In genomic region chr11:65917434-65918210, GRCh38 we compare ENCODE assay signal across 8 cellular contexts. TPM values are rescaled to one million over a fixed set of nuclear protein-coding genes. Genes with fewer than 3 reads are reported as not detected.
DNase-seq lines count a peak whose midpoint lies in the region; ATAC-seq and TF ChIP-seq lines count a peak whose summit lies in the region.

No MANE protein-coding gene starts in this region.

- intact Hi-C loops in activated T-helper 2 cell treated with anti-CD3 and anti-CD28 coated beads, Interferon-gamma antibody, Interleukin-2, Interleukin-4, amounts not matched to agents 10 μg/mL and 5 μg/mL and 100 μg/mL, durations not matched to agents 14 hours and 24 hours and 36 hours (cut with micrococcal nuclease) = loop anchor here (2.0 kb wide), 1 partner anchor 43 kb away; the partner anchor contains the start of gene SART1

- peak overlapping the region; percentile 99 for H3K4me3 ChIP-seq in HFF-Myc (replicated peaks; ENCODE audit: low read depth, low read length)
- H3K4me3 ChIP-seq in iPS-20b (ENCODE audit: low read length) = peak overlapping the region; percentile 97

- H3K27me3 Mint-ChIP-seq in activated T-helper 2 cell treated with anti-CD3 and anti-CD28 coated beads, Interferon-gamma antibody, Interleukin-2, Interleukin-4, amounts not matched to agents 10 μg/mL and 5 μg/mL and 100 μg/mL, durations not matched to agents 14 hours and 24 hours and 36 hours (ENCODE audit: low read depth) = no peaks in the 10 kb centered on the region
- no peaks in the 10 kb centered on the region for H3K27me3 Mint-ChIP-seq in stimulated activated naive CD8-positive, alpha-beta T cell treated with anti-CD3 and anti-CD28 coated beads, Interleukin-15, amount 100 ng/mL, for 72 hours

- H3K36me3 Mint-ChIP-seq in activated T-helper 2 cell treated with anti-CD3 and anti-CD28 coated beads, Interferon-gamma antibody, Interleukin-2, Interleukin-4, amounts not matched to agents 10 μg/mL and 5 μg/mL and 100 μg/mL, durations not matched to agents 14 hours and 24 hours and 36 hours (ENCODE audit: low read depth) = peaks cover 30% of the 10 kb centered on the region

- H3K4me3 Mint-ChIP-seq in activated T-helper 2 cell treated with anti-CD3 and anti-CD28 coated beads, Interferon-gamma antibody, Interleukin-2, Interleukin-4, amounts not matched to agents 10 μg/mL and 5 μg/mL and 100 μg/mL, durations not matched to agents 14 hours and 24 hours and 36 hours (ENCODE audit: low read depth) = peak overlapping the region; percentile 83
- peak overlapping the region; percentile 83 to 89 for H3K4me3 Mint-ChIP-seq in stimulated activated naive CD8-positive, alpha-beta T cell treated with anti-CD3 and anti-CD28 coated beads, Interleukin-15, amount 100 ng/mL, for 72 hours

- H3K9me3 ChIP-seq in iPS-20b (ENCODE audit: insufficient read depth, low read depth, low read length) = no peaks in the 10 kb centered on the region

- peak overlapping the region; percentile 94; the same call in 1 of the 2 replicates for H3K9ac ChIP-seq in iPS-20b (ENCODE audit: low read depth, low read length)

- H3K27me3 ChIP-seq in iPS-20b (ENCODE audit: insufficient read depth, low read length) = no peaks in the 10 kb centered on the region

- no peak for ATAC-seq in stimulated activated naive CD8-positive, alpha-beta T cell treated with anti-CD3 and anti-CD28 coated beads, Interleukin-15, amount 100 ng/mL, for 72 hours

- H3K9me3 Mint-ChIP-seq in activated T-helper 2 cell treated with anti-CD3 and anti-CD28 coated beads, Interferon-gamma antibody, Interleukin-2, Interleukin-4, amounts not matched to agents 10 μg/mL and 5 μg/mL and 100 μg/mL, durations not matched to agents 14 hours and 24 hours and 36 hours = no peaks in the 10 kb centered on the region
- no peaks in the 10 kb centered on the region for H3K9me3 Mint-ChIP-seq in stimulated activated naive CD8-positive, alpha-beta T cell treated with anti-CD3 and anti-CD28 coated beads, Interleukin-15, amount 100 ng/mL, for 72 hours

- peaks cover 6% of the 10 kb centered on the region; the same call in 1 of the 2 replicates for H3K4me1 ChIP-seq in iPS-20b (ENCODE audit: insufficient read depth, low read length)

- H3K27ac ChIP-seq in iPS-20b (ENCODE audit: low read length) = no peak overlapping the region

- TF ChIP-seq CTCF in HFF-Myc (IDR thresholded peaks at IDR 0.05; ENCODE audit: low read depth, low read length, missing control alignments) = no peak

- peaks cover 19% of the 10 kb centered on the region for H3K4me1 Mint-ChIP-seq in activated T-helper 2 cell treated with anti-CD3 and anti-CD28 coated beads, Interferon-gamma antibody, Interleukin-2, Interleukin-4, amounts not matched to agents 10 μg/mL and 5 μg/mL and 100 μg/mL, durations not matched to agents 14 hours and 24 hours and 36 hours (ENCODE audit: low read depth)
- H3K4me1 Mint-ChIP-seq in stimulated activated naive CD8-positive, alpha-beta T cell treated with anti-CD3 and anti-CD28 coated beads, Interleukin-15, amount 100 ng/mL, for 72 hours = peaks cover 57% of the 10 kb centered on the region

- H3K36me3 ChIP-seq in iPS-20b (ENCODE audit: insufficient read depth, low read depth, low read length) = peaks cover 8% of the 10 kb centered on the region

- H3K27ac Mint-ChIP-seq in activated T-helper 2 cell treated with anti-CD3 and anti-CD28 coated beads, Interferon-gamma antibody, Interleukin-2, Interleukin-4, amounts not matched to agents 10 μg/mL and 5 μg/mL and 100 μg/mL, durations not matched to agents 14 hours and 24 hours and 36 hours = peak overlapping the region; percentile 75
- H3K27ac Mint-ChIP-seq in stimulated activated naive CD8-positive, alpha-beta T cell treated with anti-CD3 and anti-CD28 coated beads, Interleukin-15, amount 100 ng/mL, for 72 hours = no peak overlapping the region

- no peak for DNase-seq in HFF-Myc (ENCODE audit: extremely low read depth, low read depth)
- no peak for DNase-seq in activated T-helper 2 cell treated with anti-CD3 and anti-CD28 coated beads, Interferon-gamma antibody, Interleukin-2, Interleukin-4, amounts not matched to agents 10 μg/mL and 5 μg/mL and 100 μg/mL, durations not matched to agents 14 hours and 24 hours and 36 hours (ENCODE audit: low spot score)
- no peak for DNase-seq in stimulated activated naive CD8-positive, alpha-beta T cell treated with anti-CD3 and anti-CD28 coated beads, Interleukin-15, amount 100 ng/mL, for 72 hours
- DNase-seq in ecto neural progenitor cell (ENCODE audit: low spot score) = no peak
- no peak for DNase-seq in hippocampal formation (lab: John Stamatoyannopoulos, UW)
- DNase-seq in cerebellum (ENCODE audit: low spot score) = no peak
- DNase-seq in NAMALWA (ENCODE audit: low spot score) = no peak

RNA-seq across cellular contexts. Expression of gene C11orf68, which starts 1.2 kb away (rescaled TPM):
- 23.7 and 23.8 TPM in 2 replicates for total RNA-seq in activated T-helper 2 cell treated with anti-CD3 and anti-CD28 coated beads, Interferon-gamma antibody, Interleukin-2, Interleukin-4, amounts not matched to agents 10 μg/mL and 5 μg/mL and 100 μg/mL, durations not matched to agents 14 hours and 24 hours and 36 hours
- total RNA-seq in cerebellum = 10.3 TPM

RNA-seq across cellular contexts. Expression of gene DRAP1, which starts 1.6 kb away (rescaled TPM):
- 116 and 118 TPM in 2 replicates for total RNA-seq in activated T-helper 2 cell treated with anti-CD3 and anti-CD28 coated beads, Interferon-gamma antibody, Interleukin-2, Interleukin-4, amounts not matched to agents 10 μg/mL and 5 μg/mL and 100 μg/mL, durations not matched to agents 14 hours and 24 hours and 36 hours
- 28.3 TPM for total RNA-seq in cerebellum

RNA-seq across cellular contexts. Expression of gene FOSL1, which starts 17.4 kb away (rescaled TPM):
- total RNA-seq in activated T-helper 2 cell treated with anti-CD3 and anti-CD28 coated beads, Interferon-gamma antibody, Interleukin-2, Interleukin-4, amounts not matched to agents 10 μg/mL and 5 μg/mL and 100 μg/mL, durations not matched to agents 14 hours and 24 hours and 36 hours = 24.0 and 25.9 TPM in 2 replicates
- not detected for total RNA-seq in cerebellum

RNA-seq across cellular contexts. Expression of gene CCDC85B, which starts 27.1 kb away (rescaled TPM):
- total RNA-seq in activated T-helper 2 cell treated with anti-CD3 and anti-CD28 coated beads, Interferon-gamma antibody, Interleukin-2, Interleukin-4, amounts not matched to agents 10 μg/mL and 5 μg/mL and 100 μg/mL, durations not matched to agents 14 hours and 24 hours and 36 hours = 53.2 and 55.2 TPM in 2 replicates
- 6.3 TPM for total RNA-seq in cerebellum

RNA-seq across cellular contexts. Expression of gene TSGA10IP, which starts 27.7 kb away (rescaled TPM):
- not detected in 2 replicates for total RNA-seq in activated T-helper 2 cell treated with anti-CD3 and anti-CD28 coated beads, Interferon-gamma antibody, Interleukin-2, Interleukin-4, amounts not matched to agents 10 μg/mL and 5 μg/mL and 100 μg/mL, durations not matched to agents 14 hours and 24 hours and 36 hours
- total RNA-seq in cerebellum = not detected

Comparison
In these comparisons a context has a peak if more than half of its experiments do, and no peak if none do; other contexts are left out.
1. RNA of gene FOSL1, which starts 17.4 kb away (total RNA-seq): 24.0 to 25.9 TPM in activated T-helper 2 cell treated with anti-CD3 and anti-CD28 coated beads, Interferon-gamma antibody, Interleukin-2, Interleukin-4, amounts not matched to agents 10 μg/mL and 5 μg/mL and 100 μg/mL, durations not matched to agents 14 hours and 24 hours and 36 hours; not detected in cerebellum (single experiment); every median in the first group is over 10 times any median in the second.